ENCODE assay signal across 8 cellular contexts in the genomic region with DNA sequence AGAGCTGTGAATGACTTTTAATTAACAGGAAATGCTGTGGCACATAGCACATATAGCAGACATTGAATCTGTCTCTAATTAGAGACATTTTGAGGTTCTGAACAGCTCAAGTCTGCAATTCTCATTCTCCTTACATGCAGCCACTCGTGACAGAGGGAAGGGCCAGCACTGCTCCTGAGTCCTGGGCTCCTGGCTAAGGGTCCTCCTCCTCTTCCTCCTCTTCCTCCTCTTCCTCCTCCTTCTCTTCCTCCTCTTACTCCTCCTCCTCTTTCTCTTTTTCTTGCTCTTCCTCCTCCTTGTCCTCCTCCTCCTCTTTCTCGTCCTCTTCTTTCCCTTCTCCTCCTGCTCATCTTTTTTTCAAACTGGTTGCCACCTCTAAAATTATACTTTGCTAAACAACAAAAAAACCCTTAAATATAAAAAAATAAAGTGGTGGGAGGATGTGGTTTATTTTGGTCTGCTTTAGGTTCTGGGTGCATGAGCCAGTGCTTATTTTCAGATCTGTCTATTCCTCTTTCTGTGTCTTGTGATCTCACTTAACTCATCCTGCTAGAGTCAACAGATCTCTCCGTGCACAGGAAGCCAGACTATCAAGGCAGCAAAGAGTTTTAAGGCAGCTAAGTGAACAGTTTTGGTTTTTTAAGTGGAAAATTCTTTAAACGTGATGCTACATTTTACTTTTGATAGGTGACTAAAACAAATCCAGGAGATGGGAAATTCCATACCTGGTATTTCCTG.
DNase-seq lines count a peak whose midpoint lies in the region; ATAC-seq and TF ChIP-seq lines count a peak whose summit lies in the region.

No MANE protein-coding gene starts in this region.

- DNase-seq in Jurkat, Clone E6-1 (ENCODE audit: low read depth, low spot score) = peak; percentile 95
- DNase-seq in brain microvascular endothelial cell (peak; percentile 39), GM23248 (no peak), psoas muscle (no peak), LoVo (ENCODE audit: low spot score) (no peak)
- no peak for DNase-seq in stimulated activated naive CD8-positive, alpha-beta T cell treated with anti-CD3 and anti-CD28 coated beads, Interleukin-15, Interleukin-2, amounts not matched to agents 100 U/mL and 50 U/mL, for 24 hours

- H2AFZ ChIP-seq in GM23248 = no peak overlapping the region

- H3F3A ChIP-seq in GM23248 (ENCODE audit: insufficient read depth) = peaks cover 11% of the 10 kb centered on the region

- intact Hi-C loops in psoas muscle (cut with DNase I) = no loop called here

- no peaks in the 10 kb centered on the region for H3K36me3 ChIP-seq in brain microvascular endothelial cell (replicated peaks)
- H3K36me3 ChIP-seq in GM23248 (ENCODE audit: low read depth) = no peaks in the 10 kb centered on the region
- H3K36me3 ChIP-seq in psoas muscle (ENCODE audit: insufficient read depth in 1 of 2, low read depth in 1 of 2) = no peaks in the 10 kb centered on the region

- H3K27me3 ChIP-seq in brain microvascular endothelial cell (replicated peaks) (no peaks in the 10 kb centered on the region), GM23248 (replicated peaks; ENCODE audit: insufficient read depth) (no peaks in the 10 kb centered on the region), psoas muscle (ENCODE audit: insufficient read depth in 3 of 3, low read length in 2 of 3) (no peaks in the 10 kb centered on the region)

- no peak overlapping the region for H3K27ac ChIP-seq in brain microvascular endothelial cell
- H3K27ac ChIP-seq in GM23248 = no peak overlapping the region
- H3K27ac ChIP-seq in psoas muscle = no peak overlapping the region

- H4K20me1 ChIP-seq in GM23248 (ENCODE audit: insufficient read depth) = no peaks in the 10 kb centered on the region

- TF ChIP-seq CTCF in brain microvascular endothelial cell (IDR thresholded peaks at IDR 0.05; ENCODE audit: low read depth, low read length, missing control alignments) (no peak), psoas muscle (IDR thresholded peaks at IDR 0.05) (no peak)

- H3K9me3 ChIP-seq in GM23248 (ENCODE audit: low read depth) (no peaks in the 10 kb centered on the region), psoas muscle (peaks cover 5% of the 10 kb centered on the region)

- no peaks in the 10 kb centered on the region for H3K79me2 ChIP-seq in GM23248 (ENCODE audit: insufficient read depth)

- H3K4me1 ChIP-seq in GM23248 (ENCODE audit: insufficient read depth) (peaks cover 8% of the 10 kb centered on the region), psoas muscle (peaks cover 5% of the 10 kb centered on the region)

- ATAC-seq in GM18498 (IDR thresholded peaks at IDR 0.05; ENCODE audit: unreplicated experiment) (peak; percentile 91), GM21515 (IDR thresholded peaks at IDR 0.05; ENCODE audit: unreplicated experiment) (peak; percentile 86), psoas muscle (no peak)
- peak; percentile 66 for ATAC-seq in stimulated activated naive CD8-positive, alpha-beta T cell treated with anti-CD3 and anti-CD28 coated beads, Interleukin-15, Interleukin-2, amounts not matched to agents 100 U/mL and 50 U/mL, for 24 hours

- H3K9me2 ChIP-seq in GM23248 (ENCODE audit: insufficient read depth) = no peaks in the 10 kb centered on the region

- H3K4me2 ChIP-seq in GM23248 (ENCODE audit: unreplicated experiment) = no peak overlapping the region

- 79 to 81% methylated on average over 4 of the region's 4 CpGs for WGBS in GM23248 (ENCODE audit: low coverage in 1 of 2, low lambda C conversion rate in 2 of 2, missing lambda C conversion rate in 2 of 2), 2 experiments
- 72 to 85% (median 84%) methylated on average over 4 of the region's 4 CpGs for WGBS in psoas muscle, 3 donors

- in situ Hi-C loops in brain microvascular endothelial cell (cut with HindIII; ENCODE audit: low pct_ligation_motif_present, low sequenced_read_pairs) = no loop called here
- in situ Hi-C loops in GM23248 (cut with MboI) = no loop called here

- peak overlapping the region; percentile 26 for H3K4me3 ChIP-seq in Jurkat, Clone E6-1 (ENCODE audit: low read length)
- H3K4me3 ChIP-seq in brain microvascular endothelial cell (ENCODE audit: low read depth, low read length) = no peak overlapping the region
- H3K4me3 ChIP-seq in GM23248 = no peak overlapping the region
- H3K4me3 ChIP-seq in psoas muscle = no peak overlapping the region

- H3K9ac ChIP-seq in GM23248 = no peak overlapping the region

Comparison
In these comparisons a context has a peak if more than half of its experiments do, and no peak if none do; other contexts are left out.
1. ATAC-seq: peak in GM18498 (single experiment), GM21515 (single experiment) and stimulated activated naive CD8-positive, alpha-beta T cell treated with anti-CD3 and anti-CD28 coated beads, Interleukin-15, Interleukin-2, amounts not matched to agents 100 U/mL and 50 U/mL, for 24 hours (single experiment); none in psoas muscle (0 of 4).
2. DNase-seq: peak in Jurkat, Clone E6-1 (single experiment) and brain microvascular endothelial cell (single experiment); none in stimulated activated naive CD8-positive, alpha-beta T cell treated with anti-CD3 and anti-CD28 coated beads, Interleukin-15, Interleukin-2, amounts not matched to agents 100 U/mL and 50 U/mL, for 24 hours (single experiment), GM23248 (single experiment), psoas muscle (0 of 2) and LoVo (single experiment).